In the genomic region with DNA sequence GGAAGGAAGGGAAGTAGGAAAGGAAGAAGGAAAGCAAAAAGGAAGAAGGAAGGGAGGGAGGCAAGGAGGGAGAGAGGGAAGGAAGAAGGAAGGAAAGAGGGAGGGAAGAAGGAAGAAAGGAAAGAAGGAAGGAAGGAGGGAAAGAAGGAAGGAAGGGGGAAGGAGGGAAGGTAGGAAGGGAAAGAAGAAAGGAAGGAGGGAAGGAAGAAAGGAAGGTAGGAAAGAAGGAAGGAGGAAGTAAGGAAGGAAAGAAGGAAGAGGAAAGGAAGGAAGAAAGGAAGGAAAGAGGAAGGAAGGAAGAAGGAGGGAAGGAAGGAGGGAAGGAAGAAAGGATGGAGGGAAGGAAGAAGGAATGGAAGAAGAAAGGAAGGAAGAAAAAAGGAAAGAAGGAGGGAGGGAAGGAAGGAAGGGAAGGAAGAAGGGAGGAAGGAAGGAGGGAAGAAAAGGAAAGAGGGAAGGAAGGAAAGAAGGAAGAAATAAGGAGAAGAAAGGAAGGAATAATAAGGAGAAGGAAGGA, we compare ENCODE assay signal across 8 cellular contexts.
"Had no signal": no experiment of that assay in that cellular context is flagged by ENCODE, and none has a peak within 500 bp of the region (broad histone marks: within the 10 kb centered on the region; RNA-seq: fewer than 3 reads in every experiment).

No MANE protein-coding gene starts in this region.

- H3K27ac Mint-ChIP-seq: GM23338, H9, HFFc6 had no signal

- FAIRE-seq: H1, H54 had no signal

- H3K27ac ChIP-seq: HL-60 had no signal

- H2AFZ ChIP-seq: GM23338 had no signal

- H3K9me3 Mint-ChIP-seq: GM23338, HFFc6 had no signal

- H3K4me3 Mint-ChIP-seq: H9, HFFc6 had no signal

- ATAC-seq: GM23338 had no signal

- DNase-seq: H9, HCEC 1CT, HFFc6, IMR-90 had no signal
